ENCODE assay signal across 23 cellular contexts in genomic region chr22:31605851-31606585, GRCh38. TPM values are rescaled to one million over a fixed set of nuclear protein-coding genes. Genes with fewer than 3 reads are reported as not detected.
DNase-seq lines count a peak whose midpoint lies in the region; ATAC-seq, FAIRE-seq and TF ChIP-seq lines count a peak whose summit lies in the region.
"Had no signal": no experiment of that assay in that cellular context is flagged by ENCODE, and none has a peak within 500 bp of the region (broad histone marks: within the 10 kb centered on the region; RNA-seq: fewer than 3 reads in every experiment).

No MANE protein-coding gene starts in this region.

- peaks cover 97% of the 10 kb centered on the region for H3K36me3 Mint-ChIP-seq in stimulated activated effector memory CD8-positive, alpha-beta T cell treated with anti-CD3 and anti-CD28 coated beads, Interleukin-12 subunit alpha, Interleukin-12 subunit beta, amount 100 ng/mL, for 72 hours
- H3K36me3 Mint-ChIP-seq: natural killer cell treated with Interleukin-12 subunit alpha and Interleukin-12 subunit beta and Interleukin-15 and Interleukin-18, amount 100 ng/mL, for 72 hours had no signal

- no TSS peak for BruUV-seq in HepG2 (replicated peaks; lab: Mats Ljungman, UMichigan)

- no peaks in the 10 kb centered on the region for H3K27me3 ChIP-seq in HepG2 (ENCODE audit: control insufficient read depth in 1 of 2, insufficient read depth in 2 of 2, low read length in 2 of 2)
- no peaks in the 10 kb centered on the region for H3K27me3 ChIP-seq in right lobe of liver
- H3K27me3 ChIP-seq in RWPE2 (ENCODE audit: insufficient read depth, poor library complexity, severe bottlenecking): no peaks in the 10 kb centered on the region
- no peaks in the 10 kb centered on the region for H3K27me3 ChIP-seq in lower lobe of right lung (ENCODE audit: low read depth)
- no peaks in the 10 kb centered on the region for H3K27me3 ChIP-seq in SJCRH30

- H3K4me3 ChIP-seq in HepG2 (replicated peaks in 1 of 3; ENCODE audit: insufficient read depth in 1 of 3, low read depth in 2 of 3, low read length in 3 of 3): no peak overlapping the region
- H3K4me3 ChIP-seq in right lobe of liver: no peak overlapping the region
- H3K4me3 ChIP-seq in RWPE2 (ENCODE audit: severe bottlenecking): no peak overlapping the region
- H3K4me3 ChIP-seq in lower lobe of right lung: no peak overlapping the region
- H3K4me3 ChIP-seq in SJCRH30: no peak overlapping the region
- H3K4me3 ChIP-seq: thoracic aorta had no signal

- no peaks in the 10 kb centered on the region for H3K9me3 ChIP-seq in HepG2 (ENCODE audit: low read length)
- no peaks in the 10 kb centered on the region for H3K9me3 ChIP-seq in right lobe of liver
- H3K9me3 ChIP-seq in RWPE2 (ENCODE audit: severe bottlenecking): no peaks in the 10 kb centered on the region
- H3K9me3 ChIP-seq in lower lobe of right lung: no peaks in the 10 kb centered on the region
- H3K9me3 ChIP-seq in SJCRH30 (replicated peaks): no peaks in the 10 kb centered on the region
- H3K9me3 ChIP-seq: thoracic aorta had no signal

- no peaks in the 10 kb centered on the region for H4K20me1 ChIP-seq in HepG2 (ENCODE audit: insufficient read depth, low read length)

- H3K36me3 ChIP-seq in HepG2 (replicated peaks in 1 of 2; ENCODE audit: control insufficient read depth in 1 of 2, insufficient read depth in 2 of 2, low read length in 2 of 2): peaks cover 28 to 51% of the 10 kb centered on the region in 2 experiments; a peak in 4 of 5 replicates
- H3K36me3 ChIP-seq in right lobe of liver: no peaks in the 10 kb centered on the region
- 0 out of 2 replicates have a peak, but pooled peaks cover 10% of the 10 kb centered on the region for H3K36me3 ChIP-seq in RWPE2 (ENCODE audit: low read depth)
- peaks cover 52% of the 10 kb centered on the region for H3K36me3 ChIP-seq in lower lobe of right lung
- H3K36me3 ChIP-seq in SJCRH30: no peaks in the 10 kb centered on the region

- no peak for TF ChIP-seq POLR2A in HepG2 (IDR thresholded peaks at IDR 0.05; ENCODE audit: insufficient read depth in 1 of 2, low read depth in 2 of 2, low read length in 2 of 2)
- TF ChIP-seq POLR2A in right lobe of liver (IDR thresholded peaks at IDR 0.05): no peak

- H2AFZ ChIP-seq in HepG2 (ENCODE audit: low read length): no peak overlapping the region

- intact Hi-C loops in HepG2 (cut with micrococcal nuclease; ENCODE audit: unreplicated experiment) (no loop called here), right lobe of liver (cut with DNase I) (no loop called here), lower lobe of right lung (cut with DNase I) (no loop called here)

- TF ChIP-seq RAD21 in HepG2 (CRISPR knock-in tag; IDR thresholded peaks at IDR 0.05): no peak

- no peak for FAIRE-seq in HepG2 (lab: Jason Lieb, UNC)
- FAIRE-seq: endothelial cell of umbilical vein, RCC 7860 had no signal

- TF ChIP-seq EP300 in HepG2 (IDR thresholded peaks at IDR 0.05; ENCODE audit: low read depth in 2 of 2, low read length in 2 of 2) (no peak), HepG2 (CRISPR knock-in tag; IDR thresholded peaks at IDR 0.05; ENCODE audit: borderline replicate concordance) (no peak)

- H3K4me1 ChIP-seq in HepG2 (ENCODE audit: insufficient read depth, low read length) (peaks cover 25% of the 10 kb centered on the region), right lobe of liver (no peaks in the 10 kb centered on the region), RWPE2 (ENCODE audit: insufficient read depth, poor library complexity, severe bottlenecking) (no peaks in the 10 kb centered on the region), lower lobe of right lung (peaks cover 6% of the 10 kb centered on the region), SJCRH30 (no peaks in the 10 kb centered on the region)

- H3K9ac ChIP-seq in HepG2 (ENCODE audit: insufficient read depth, low read depth, low read length): no peak overlapping the region

- H3K27ac ChIP-seq in HepG2 (ENCODE audit: extremely low read length, insufficient read depth, low read length): no peak overlapping the region
- H3K27ac ChIP-seq in right lobe of liver: no peak overlapping the region
- no peak overlapping the region for H3K27ac ChIP-seq in RWPE2 (ENCODE audit: poor library complexity, severe bottlenecking)
- no peak overlapping the region for H3K27ac ChIP-seq in lower lobe of right lung
- H3K27ac ChIP-seq in SJCRH30: no peak overlapping the region
- H3K27ac ChIP-seq: thoracic aorta had no signal

- H3K9me3 Mint-ChIP-seq in stimulated activated effector memory CD8-positive, alpha-beta T cell treated with anti-CD3 and anti-CD28 coated beads, Interleukin-12 subunit alpha, Interleukin-12 subunit beta, amount 100 ng/mL, for 72 hours: no peaks in the 10 kb centered on the region
- H3K9me3 Mint-ChIP-seq: CD4-positive, alpha-beta T cell; natural killer cell treated with Interleukin-12 subunit alpha and Interleukin-12 subunit beta and Interleukin-15 and Interleukin-18, amount 100 ng/mL, for 72 hours; stimulated activated memory B cell treated with anti-CD40 and anti-IgM and Interleukin-4, amounts not matched to agents 10 μg/mL and 1 μg/mL and 100 μg/mL, for 72 hours; T-helper 1 cell treated with Interleukin-12 subunit alpha and Interleukin-12 subunit beta and Interleukin-4 antibody, amounts not matched to agents 30 μg/mL and 1 μg/mL, for 36 hours had no signal

- H3K79me2 ChIP-seq in HepG2 (ENCODE audit: insufficient read depth, low read length): no peaks in the 10 kb centered on the region

- TF ChIP-seq CTCF in HepG2 (CRISPR knock-in tag; IDR thresholded peaks at IDR 0.05) (no peak), right lobe of liver (IDR thresholded peaks at IDR 0.05) (no peak), RWPE2 (IDR thresholded peaks at IDR 0.05; ENCODE audit: poor library complexity, severe bottlenecking) (no peak), lower lobe of right lung (IDR thresholded peaks at IDR 0.05) (no peak)

- H3K4me1 Mint-ChIP-seq in stimulated activated effector memory CD8-positive, alpha-beta T cell treated with anti-CD3 and anti-CD28 coated beads, Interleukin-12 subunit alpha, Interleukin-12 subunit beta, amount 100 ng/mL, for 72 hours: no peaks in the 10 kb centered on the region
- H3K4me1 Mint-ChIP-seq: stimulated activated memory B cell treated with anti-CD40 and anti-IgM and Interleukin-4, amounts not matched to agents 10 μg/mL and 1 μg/mL and 100 μg/mL, for 72 hours had no signal

- ATAC-seq in HepG2 (peak; percentile 9; the same call in 1 of the 3 replicates), right lobe of liver (no peak), RWPE2 (ENCODE audit: low read depth) (no peak), lower lobe of right lung (no peak), HG03469 (IDR thresholded peaks at IDR 0.05; ENCODE audit: unreplicated experiment) (no peak), HG02970 (IDR thresholded peaks at IDR 0.05; ENCODE audit: low FRiP score, unreplicated experiment) (no peak)
- ATAC-seq in stimulated activated effector memory CD8-positive, alpha-beta T cell treated with anti-CD3 and anti-CD28 coated beads, Interleukin-12 subunit alpha, Interleukin-12 subunit beta, amount 100 ng/mL, for 72 hours: no peak
- ATAC-seq: natural killer cell treated with Interleukin-12 subunit alpha and Interleukin-12 subunit beta and Interleukin-15 and Interleukin-18, amount 100 ng/mL, for 72 hours; stimulated activated memory B cell treated with anti-CD40 and anti-IgM and Interleukin-4, amounts not matched to agents 10 μg/mL and 1 μg/mL and 100 μg/mL, for 72 hours had no signal

- H3K4me3 Mint-ChIP-seq in stimulated activated effector memory CD8-positive, alpha-beta T cell treated with anti-CD3 and anti-CD28 coated beads, Interleukin-12 subunit alpha, Interleukin-12 subunit beta, amount 100 ng/mL, for 72 hours: no peak overlapping the region
- H3K4me3 Mint-ChIP-seq: CD4-positive, alpha-beta T cell; natural killer cell treated with Interleukin-12 subunit alpha and Interleukin-12 subunit beta and Interleukin-15 and Interleukin-18, amount 100 ng/mL, for 72 hours; stimulated activated memory B cell treated with anti-CD40 and anti-IgM and Interleukin-4, amounts not matched to agents 10 μg/mL and 1 μg/mL and 100 μg/mL, for 72 hours; T-helper 1 cell treated with Interleukin-12 subunit alpha and Interleukin-12 subunit beta and Interleukin-4 antibody, amounts not matched to agents 30 μg/mL and 1 μg/mL, for 36 hours had no signal

- H3K27ac Mint-ChIP-seq in stimulated activated effector memory CD8-positive, alpha-beta T cell treated with anti-CD3 and anti-CD28 coated beads, Interleukin-12 subunit alpha, Interleukin-12 subunit beta, amount 100 ng/mL, for 72 hours: peak overlapping the region; percentile 75
- H3K27ac Mint-ChIP-seq: stimulated activated memory B cell treated with anti-CD40 and anti-IgM and Interleukin-4, amounts not matched to agents 10 μg/mL and 1 μg/mL and 100 μg/mL, for 72 hours; T-helper 1 cell treated with Interleukin-12 subunit alpha and Interleukin-12 subunit beta and Interleukin-4 antibody, amounts not matched to agents 30 μg/mL and 1 μg/mL, for 36 hours had no signal

- CTCF ChIA-PET in HepG2 (lab: Yijun Ruan, JAX; ENCODE audit: low intra/inter-chr PET ratio, low total read pairs): no interaction called here

- in situ Hi-C loops in HepG2 (cut with HindIII; ENCODE audit: extremely low pct_ligation_motif_present, low pct_unique_long_range_greater_than_20kb): no loop called here

- POLR2A ChIA-PET in HepG2 (lab: Yijun Ruan, JAX): interaction anchor here (0.8 to 1.0 kb wide), 2 partner anchors 25 to 45 kb away, joined by 3 read pairs; no protein-coding TSS in a partner anchor

- 97% methylated on average over 9 of the region's 9 CpGs for WGBS in HepG2 (ENCODE audit: low lambda C conversion rate)
- WGBS in right lobe of liver (ENCODE audit: insufficient coverage, low coverage, low lambda C conversion rate, missing lambda C conversion rate): 93% methylated on average over 6 of the region's 9 CpGs

- no peak overlapping the region for H3K4me2 ChIP-seq in HepG2 (ENCODE audit: low read depth, low read length)

- no peak for DNase-seq in HepG2 (ENCODE audit: low spot score)
- DNase-seq in right lobe of liver: no peak
- DNase-seq in RWPE2 (ENCODE audit: low spot score): peak; percentile 9
- DNase-seq in lower lobe of right lung: peak; percentile 2
- DNase-seq in stimulated activated effector memory CD8-positive, alpha-beta T cell treated with anti-CD3 and anti-CD28 coated beads, Interleukin-12 subunit alpha, Interleukin-12 subunit beta, amount 100 ng/mL, for 72 hours (ENCODE audit: low spot score in 2 of 2): no peak
- no peak for DNase-seq in SJCRH30
- DNase-seq: activated gamma-delta T cell treated with Interleukin-2 at 50 U/mL for 16 hours; CD4-positive, alpha-beta T cell; DMS53; GF-D8; midbrain; NCI-H1048; NCI-H2029; NK-92 treated with Interleukin-12 subunit alpha and Interleukin-12 subunit beta, amount 100 ng/mL, for 24 hours; stimulated activated CD4-positive, alpha-beta T cell treated with anti-CD3 and anti-CD28 coated beads, Interleukin-1b, Interleukin-23, amount 100 ng/mL, for 48 hours had no signal

RNA-seq across cellular contexts. Expression of gene PISD, which starts 56.0 kb away (rescaled TPM):
- total RNA-seq in HepG2 (2016; rRNA removed; fragmentation: Illumina TruSeq; extraction: Trizol): 30.0 and 47.7 TPM in 2 replicates
- total RNA-seq in HepG2 (2016; cell fraction: cytosol; rRNA removed; fragmentation: Illumina TruSeq; extraction: Trizol; ENCODE audit: low read depth): 8.9 and 9.7 TPM in 2 replicates
- total RNA-seq in HepG2 (2016; cell fraction: insoluble cytoplasmic fraction; rRNA removed; fragmentation: Illumina TruSeq; extraction: Trizol): 26.3 and 48.8 TPM in 2 replicates
- total RNA-seq in HepG2 (2016; cell fraction: membrane; rRNA removed; fragmentation: Illumina TruSeq; extraction: Trizol): 21.3 and 21.7 TPM in 2 replicates
- 39.3 and 43.4 TPM in 2 replicates for total RNA-seq in HepG2 (2016; cell fraction: nucleus; rRNA removed; fragmentation: Illumina TruSeq; extraction: Trizol)
- 30.1 and 38.6 TPM in 2 replicates for polyA plus RNA-seq in HepG2 (2011; rRNA removed)
- 27.5 and 28.8 TPM in 2 replicates for polyA plus RNA-seq in HepG2 (2011; cell fraction: cytosol; rRNA removed)
- 96.1 and 99.7 TPM in 2 replicates for polyA plus RNA-seq in HepG2 (2011; cell fraction: nucleus; rRNA removed)
- 21.9 and 29.8 TPM in 2 replicates for polyA plus RNA-seq in HepG2 (2012)
- 7.1 and 8.1 TPM in 2 replicates for polyA plus RNA-seq in HepG2 (2016; cell fraction: cytosol; fragmentation: Illumina TruSeq; extraction: Trizol; ENCODE audit: low read depth)
- 25.8 and 29.7 TPM in 2 replicates for polyA plus RNA-seq in HepG2 (2016; cell fraction: insoluble cytoplasmic fraction; fragmentation: Illumina TruSeq; extraction: Trizol; ENCODE audit: low read depth)
- 14.7 and 16.1 TPM in 2 replicates for polyA plus RNA-seq in HepG2 (2016; cell fraction: membrane; fragmentation: Illumina TruSeq; extraction: Trizol; ENCODE audit: low read depth)
- polyA plus RNA-seq in HepG2 (2016; cell fraction: nucleus; fragmentation: Illumina TruSeq; extraction: Trizol; ENCODE audit: insufficient read depth, low read depth): 78.0 and 82.4 TPM in 2 replicates
- polyA minus RNA-seq in HepG2 (2011; rRNA and poly(A)+ RNA removed; ENCODE audit: low replicate concordance): 24.4 and 42.4 TPM in 2 replicates
- polyA minus RNA-seq in HepG2 (2011; cell fraction: cytosol; rRNA and poly(A)+ RNA removed): 13.1 and 16.7 TPM in 2 replicates
- 18.4 and 22.0 TPM in 2 replicates for polyA minus RNA-seq in HepG2 (2011; cell fraction: nucleus; rRNA and poly(A)+ RNA removed)
- 10 to 100 TPM; 15.5 to 22.9 (median 18.1) TPM for total RNA-seq in right lobe of liver
- 47.3 TPM for total RNA-seq in lower lobe of right lung
- 18.6 and 20.1 TPM in 2 replicates for total RNA-seq in SJCRH30 (2014; rRNA removed; shearing (Covaris generic))

Comparison
In these comparisons a context has a peak if more than half of its experiments do, and no peak if none do; other contexts are left out.
1. DNase-seq: peak in RWPE2 (single experiment) and lower lobe of right lung (single experiment); none in HepG2 (single experiment), right lobe of liver (0 of 3), stimulated activated effector memory CD8-positive, alpha-beta T cell treated with anti-CD3 and anti-CD28 coated beads, Interleukin-12 subunit alpha, Interleukin-12 subunit beta, amount 100 ng/mL, for 72 hours (0 of 2) and SJCRH30 (0 of 2).